26 cellular contexts compared by ENCODE assay signal in the genomic region with DNA sequence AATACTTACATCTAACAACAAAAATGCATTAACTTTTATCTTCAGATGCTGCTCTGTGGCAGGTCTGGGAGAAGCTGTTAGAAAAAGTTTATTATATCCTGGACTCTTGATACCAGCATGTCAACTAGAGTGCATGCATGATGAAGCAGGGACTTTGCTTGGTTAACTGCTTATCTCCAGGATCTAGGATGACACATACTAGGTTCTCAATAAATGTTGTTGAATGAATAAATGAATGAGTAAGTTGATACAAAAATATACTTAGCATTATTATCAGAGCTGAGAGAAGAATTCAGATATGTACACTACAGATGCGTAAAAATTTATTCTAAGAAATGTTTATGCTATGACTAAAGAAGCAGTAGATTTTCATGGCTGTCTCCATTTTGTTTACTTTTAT.
"Had no signal": no experiment of that assay in that cellular context is flagged by ENCODE, and none has a peak within 500 bp of the region (broad histone marks: within the 10 kb centered on the region; RNA-seq: fewer than 3 reads in every experiment).

No MANE protein-coding gene starts in this region.

- ATAC-seq: activated CD4-positive, CD25-positive, alpha-beta regulatory T cell treated with anti-CD3 and anti-CD28 coated beads, Interleukin-2, amount 50 U/mL, for 24 hours; activated CD8-positive, alpha-beta T cell treated with anti-CD3 and anti-CD28 coated beads, Interleukin-2, amount 10 ng/mL, durations not matched to agents 7 days and 5 days; body of pancreas; SK-N-SH treated with all-trans-retinoic acid at 6 μM for 48 hours had no signal

- H3K4me3 ChIP-seq: body of pancreas, Peyer's patch, SJSA1 had no signal

- H3K27ac Mint-ChIP-seq: activated CD8-positive, alpha-beta T cell treated with anti-CD3 and anti-CD28 coated beads, Interleukin-2, amount 10 ng/mL, durations not matched to agents 7 days and 5 days; activated naive CD4-positive, alpha-beta T cell treated with anti-CD3 and anti-CD28 coated beads, Interleukin-2, amount 50 U/mL, for 24 hours; T-helper 1 cell treated with Interleukin-12 subunit alpha and Interleukin-12 subunit beta and Interleukin-4 antibody, amounts not matched to agents 30 μg/mL and 1 μg/mL, for 36 hours had no signal

- DNase-seq: activated CD4-positive, alpha-beta T cell treated with anti-CD3 and anti-CD28 coated beads for 4 hours; activated CD8-positive, alpha-beta memory T cell treated with anti-CD3 and anti-CD28 coated beads, Interleukin-2, amount 50 U/mL, for 48 hours; activated CD8-positive, alpha-beta T cell treated with anti-CD3 and anti-CD28 coated beads, Interleukin-2, amount 10 ng/mL, durations not matched to agents 7 days and 5 days; activated effector memory CD4-positive, alpha-beta T cell treated with Interleukin-2 at 50 U/mL for 16 hours; activated naive CD4-positive, alpha-beta T cell; activated T-cell treated with anti-CD3 and anti-CD28 coated beads, Interleukin-2, amount 50 U/mL, for 1 hour; aorta; body of pancreas; cerebellar nuclear complex; MV-4-11; NCI-H1092 treated with DMSO at 0.1 percent for 48 hours; NCI-H1436; NCI-H1694 treated with DMSO at 0.1 percent for 48 hours; NCI-H2081; NCI-H510A treated with DMSO at 0.1 percent for 48 hours; NCI-H69; NK-92 treated with Interleukin-12 subunit alpha and Interleukin-12 subunit beta, amount 100 ng/mL, for 24 hours; OCI-M1; Peyer's patch; SHP77 had no signal

- H3K4me1 Mint-ChIP-seq: activated naive CD4-positive, alpha-beta T cell treated with anti-CD3 and anti-CD28 coated beads, Interleukin-2, amount 50 U/mL, for 24 hours had no signal

- H3K27me3 Mint-ChIP-seq: activated naive CD4-positive, alpha-beta T cell treated with anti-CD3 and anti-CD28 coated beads, Interleukin-2, amount 50 U/mL, for 24 hours had no signal

- H3K36me3 ChIP-seq: Peyer's patch, SJSA1 had no signal

- H3K4me1 ChIP-seq: body of pancreas, Peyer's patch, SJSA1 had no signal

- H3K4me3 Mint-ChIP-seq: activated CD8-positive, alpha-beta T cell treated with anti-CD3 and anti-CD28 coated beads, Interleukin-2, amount 10 ng/mL, durations not matched to agents 7 days and 5 days; activated naive CD4-positive, alpha-beta T cell treated with anti-CD3 and anti-CD28 coated beads, Interleukin-2, amount 50 U/mL, for 24 hours; T-helper 1 cell treated with Interleukin-12 subunit alpha and Interleukin-12 subunit beta and Interleukin-4 antibody, amounts not matched to agents 30 μg/mL and 1 μg/mL, for 36 hours had no signal

- H3K36me3 Mint-ChIP-seq: activated naive CD4-positive, alpha-beta T cell treated with anti-CD3 and anti-CD28 coated beads, Interleukin-2, amount 50 U/mL, for 24 hours had no signal

- H3K27me3 ChIP-seq: body of pancreas, Peyer's patch, SJSA1 had no signal

- H3K9me3 ChIP-seq: body of pancreas, Peyer's patch, SJSA1 had no signal

- H3K27ac ChIP-seq: body of pancreas, Peyer's patch, RWPE1, SJSA1 had no signal
